ENCODE assay signal across 16 cellular contexts in genomic region chr17:27315796-27316465, GRCh38. TPM values are rescaled to one million over a fixed set of nuclear protein-coding genes. Genes with fewer than 3 reads are reported as not detected.
DNase-seq lines count a peak whose midpoint lies in the region; ATAC-seq and TF ChIP-seq lines count a peak whose summit lies in the region.
"Had no signal": no experiment of that assay in that cellular context is flagged by ENCODE, and none has a peak within 500 bp of the region (broad histone marks: within the 10 kb centered on the region; RNA-seq: fewer than 3 reads in every experiment).

No MANE protein-coding gene starts in this region.

- H3K27ac Mint-ChIP-seq in activated T-cell treated with anti-CD3 and anti-CD28 coated beads, Interleukin-2, amount 50 U/mL, for 72 hours = peak overlapping the region; percentile 42
- H3K27ac Mint-ChIP-seq: stimulated activated naive B cell treated with anti-CD40 and anti-IgM and Interleukin-4, amounts not matched to agents 10 μg/mL and 1 μg/mL and 100 μg/mL, for 72 hours had no signal

- H3K27ac ChIP-seq in epithelial cell of prostate (peak overlapping the region; percentile 27), osteoblast (ENCODE audit: low read depth, low read length) (peak overlapping the region; percentile 90), upper lobe of right lung (peak overlapping the region; percentile 63)
- H3K27ac ChIP-seq: A549 had no signal

- no peak overlapping the region for H3K4me3 Mint-ChIP-seq in activated T-cell treated with anti-CD3 and anti-CD28 coated beads, Interleukin-2, amount 50 U/mL, for 72 hours
- H3K4me3 Mint-ChIP-seq in activated T-cell treated with anti-CD3 and anti-CD28 coated beads, Interleukin-2, amount 50 U/mL, for 4 hours = no peak overlapping the region
- H3K4me3 Mint-ChIP-seq: activated CD8-positive, alpha-beta T cell treated with anti-CD3 and anti-CD28 coated beads for 36 hours; stimulated activated naive B cell treated with anti-CD40 and anti-IgM and Interleukin-4, amounts not matched to agents 10 μg/mL and 1 μg/mL and 100 μg/mL, for 72 hours had no signal

- H3K4me1 ChIP-seq in osteoblast (ENCODE audit: insufficient read depth, low read length) (peaks cover 14% of the 10 kb centered on the region), upper lobe of right lung (peaks cover 33% of the 10 kb centered on the region)

- peaks cover 58% of the 10 kb centered on the region for H3K36me3 ChIP-seq in osteoblast (ENCODE audit: insufficient read depth, low read length)
- H3K36me3 ChIP-seq in upper lobe of right lung = peaks cover 86% of the 10 kb centered on the region

- H3K4me1 Mint-ChIP-seq in activated T-cell treated with anti-CD3 and anti-CD28 coated beads, Interleukin-2, amount 50 U/mL, for 72 hours (ENCODE audit: low read depth) = no peaks in the 10 kb centered on the region
- no peaks in the 10 kb centered on the region for H3K4me1 Mint-ChIP-seq in activated T-cell treated with anti-CD3 and anti-CD28 coated beads, Interleukin-2, amount 50 U/mL, for 4 hours (ENCODE audit: low read depth)

- H3K27me3 Mint-ChIP-seq in activated T-cell treated with anti-CD3 and anti-CD28 coated beads, Interleukin-2, amount 50 U/mL, for 72 hours (ENCODE audit: low read depth) = no peaks in the 10 kb centered on the region
- no peaks in the 10 kb centered on the region for H3K27me3 Mint-ChIP-seq in activated T-cell treated with anti-CD3 and anti-CD28 coated beads, Interleukin-2, amount 50 U/mL, for 4 hours (ENCODE audit: low read depth)
- H3K27me3 Mint-ChIP-seq: activated CD8-positive, alpha-beta T cell treated with anti-CD3 and anti-CD28 coated beads for 36 hours; stimulated activated naive B cell treated with anti-CD40 and anti-IgM and Interleukin-4, amounts not matched to agents 10 μg/mL and 1 μg/mL and 100 μg/mL, for 72 hours had no signal

- no peaks in the 10 kb centered on the region for H3K9me3 Mint-ChIP-seq in activated T-cell treated with anti-CD3 and anti-CD28 coated beads, Interleukin-2, amount 50 U/mL, for 72 hours
- no peaks in the 10 kb centered on the region for H3K9me3 Mint-ChIP-seq in activated T-cell treated with anti-CD3 and anti-CD28 coated beads, Interleukin-2, amount 50 U/mL, for 4 hours
- H3K9me3 Mint-ChIP-seq: activated CD8-positive, alpha-beta T cell treated with anti-CD3 and anti-CD28 coated beads for 36 hours; stimulated activated naive B cell treated with anti-CD40 and anti-IgM and Interleukin-4, amounts not matched to agents 10 μg/mL and 1 μg/mL and 100 μg/mL, for 72 hours had no signal

- no peak for ATAC-seq in activated T-cell treated with anti-CD3 and anti-CD28 coated beads, Interleukin-2, amount 50 U/mL, for 72 hours (replicated peaks in 1 of 2)
- no peak for ATAC-seq in activated T-cell treated with anti-CD3 and anti-CD28 coated beads, Interleukin-2, amount 50 U/mL, for 4 hours
- ATAC-seq in upper lobe of right lung = no peak
- ATAC-seq: A549; activated CD8-positive, alpha-beta T cell treated with anti-CD3 and anti-CD28 coated beads for 36 hours; HCT116; stimulated activated naive B cell treated with anti-CD40 and anti-IgM and Interleukin-4, amounts not matched to agents 10 μg/mL and 1 μg/mL and 100 μg/mL, for 72 hours had no signal

- H3K27me3 ChIP-seq in osteoblast (ENCODE audit: insufficient read depth, low read length) = no peaks in the 10 kb centered on the region
- no peaks in the 10 kb centered on the region for H3K27me3 ChIP-seq in upper lobe of right lung

- no peak for DNase-seq in activated T-cell treated with anti-CD3 and anti-CD28 coated beads, Interleukin-2, amount 50 U/mL, for 72 hours
- no peak for DNase-seq in activated T-cell treated with anti-CD3 and anti-CD28 coated beads, Interleukin-2, amount 50 U/mL, for 4 hours
- no peak for DNase-seq in epithelial cell of prostate (ENCODE audit: low read depth, low spot score)
- no peak for DNase-seq in osteoblast (ENCODE audit: insufficient read length, low spot score, missing footprints)
- no peak for DNase-seq in upper lobe of right lung
- no peak for DNase-seq in DMS114 treated with DMSO at 0.1 percent for 48 hours (lab: John Stamatoyannopoulos, UW; ENCODE audit: unreplicated experiment)
- DNase-seq in NCI-H2081 (lab: John Stamatoyannopoulos, UW) = no peak
- DNase-seq in activated T-cell treated with anti-CD3 and anti-CD28 coated beads, Interleukin-2, amount 50 U/mL, for 48 hours = no peak
- DNase-seq: activated CD8-positive, alpha-beta T cell treated with anti-CD3 and anti-CD28 coated beads for 36 hours; activated naive CD4-positive, alpha-beta T cell treated with Interleukin-2 at 50 U/mL for 16 hours; central memory CD4-positive, alpha-beta T cell; stimulated activated CD4-positive, alpha-beta T cell treated with anti-CD3 and anti-CD28 coated beads, Interleukin-4, amount 100 ng/mL, for 24 hours; stimulated activated naive B cell treated with anti-CD40 and anti-IgM and Interleukin-4, amounts not matched to agents 10 μg/mL and 1 μg/mL and 100 μg/mL, for 72 hours had no signal

- H3K4me2 ChIP-seq in osteoblast (ENCODE audit: insufficient read depth, low read length) = no peak overlapping the region
- H3K4me2 ChIP-seq: A549 had no signal

- no peaks in the 10 kb centered on the region for H4K20me1 ChIP-seq in osteoblast (ENCODE audit: insufficient read depth, low read length)

- H2AFZ ChIP-seq in osteoblast (ENCODE audit: low read length) = no peak overlapping the region

- no peak overlapping the region for H3K4me3 ChIP-seq in osteoblast (ENCODE audit: insufficient read depth, low read length)
- no peak overlapping the region for H3K4me3 ChIP-seq in upper lobe of right lung
- H3K4me3 ChIP-seq: A549, lung had no signal

- H3K79me2 ChIP-seq in osteoblast (ENCODE audit: insufficient read depth, low read length) = no peaks in the 10 kb centered on the region

- intact Hi-C loops in upper lobe of right lung (cut with DNase I) = no loop called here

- TF ChIP-seq CTCF in osteoblast (IDR thresholded peaks at IDR 0.05; ENCODE audit: extremely low read depth, low read depth, low read length) (no peak), upper lobe of right lung (IDR thresholded peaks at IDR 0.05) (no peak)

- H3K36me3 Mint-ChIP-seq in activated T-cell treated with anti-CD3 and anti-CD28 coated beads, Interleukin-2, amount 50 U/mL, for 72 hours (ENCODE audit: insufficient read depth in 2 of 2) = peaks cover 14 to 34% of the 10 kb centered on the region in 2 donors
- H3K36me3 Mint-ChIP-seq in activated T-cell treated with anti-CD3 and anti-CD28 coated beads, Interleukin-2, amount 50 U/mL, for 4 hours (ENCODE audit: insufficient read depth) = peaks cover 35% of the 10 kb centered on the region

- no peaks in the 10 kb centered on the region for H3K9me3 ChIP-seq in osteoblast (ENCODE audit: low read depth, low read length)
- H3K9me3 ChIP-seq in upper lobe of right lung = no peaks in the 10 kb centered on the region
- H3K9me3 ChIP-seq: A549 had no signal

RNA-seq across cellular contexts. Expression of gene WSB1, which starts 22.0 kb away (rescaled TPM):
- 100 to 1,000 TPM; 104 to 126 TPM for total RNA-seq in activated T-cell treated with anti-CD3 and anti-CD28 coated beads, Interleukin-2, amount 50 U/mL, for 72 hours
- 10 to 100 TPM; 65.9 to 76.9 (median 73.2) TPM for total RNA-seq in activated T-cell treated with anti-CD3 and anti-CD28 coated beads, Interleukin-2, amount 50 U/mL, for 4 hours
- total RNA-seq in osteoblast = 158 and 177 TPM in 2 replicates
- 360 TPM for total RNA-seq in upper lobe of right lung

Comparison
In these comparisons a context has a peak if more than half of its experiments do, and no peak if none do; other contexts are left out.
1. H3K27ac ChIP-seq: peak in every context shown above with its lines; median percentile 90 in osteoblast; 63 in upper lobe of right lung; 27 in epithelial cell of prostate.